ENCODE assay signal across 8 cellular contexts in genomic region chr6:136792945-136793289, GRCh38. TPM values are rescaled to one million over a fixed set of nuclear protein-coding genes. Genes with fewer than 3 reads are reported as not detected.
DNase-seq lines count a peak whose midpoint lies in the region; ATAC-seq, FAIRE-seq and TF ChIP-seq lines count a peak whose summit lies in the region.

No MANE protein-coding gene starts in this region.

- peak overlapping the region; percentile 29; the same call in 1 of the 2 replicates for H3K9ac ChIP-seq in HUES48 (ENCODE audit: low read depth, low read length)
- peak overlapping the region; percentile 89 for H3K9ac ChIP-seq in OCI-LY1 (ENCODE audit: low read length)
- H3K9ac ChIP-seq in mucosa of stomach (ENCODE audit: low read length) = peak overlapping the region; percentile 95

- peak overlapping the region; percentile 36; the same call in 1 of the 2 replicates for H2AFZ ChIP-seq in OCI-LY1 (ENCODE audit: low read length)

- H3K79me2 ChIP-seq in OCI-LY1 (ENCODE audit: insufficient read depth, low read length) = peaks cover 18% of the 10 kb centered on the region

- H3K4me1 ChIP-seq in HUES48 (ENCODE audit: control insufficient read depth, insufficient read depth, low read length) = peaks cover 4% of the 10 kb centered on the region; the same call in 1 of the 2 replicates
- peaks cover 27% of the 10 kb centered on the region for H3K4me1 ChIP-seq in OCI-LY1 (ENCODE audit: insufficient read depth, low read length, severe bottlenecking)
- H3K4me1 ChIP-seq in mucosa of stomach (ENCODE audit: control insufficient read depth, insufficient read depth, low read length) = peaks cover 16% of the 10 kb centered on the region

- H3F3A ChIP-seq in OCI-LY1 (ENCODE audit: insufficient read depth, low read length) = no peaks in the 10 kb centered on the region

- H3K27ac ChIP-seq in HUES48 (ENCODE audit: low read depth, low read length) (no peak overlapping the region), OCI-LY1 (ENCODE audit: low read depth, low read length, poor library complexity, severe bottlenecking) (peak overlapping the region; percentile 82)

- H3K36me3 ChIP-seq in HUES48 (ENCODE audit: control insufficient read depth, insufficient read depth, low read length) (no peaks in the 10 kb centered on the region), OCI-LY1 (ENCODE audit: insufficient read depth, low read length) (peaks cover 14% of the 10 kb centered on the region; the same call in 1 of the 2 replicates), mucosa of stomach (ENCODE audit: control insufficient read depth, insufficient read depth, low read length) (no peaks in the 10 kb centered on the region)

- no peak for FAIRE-seq in D721Med (lab: Jason Lieb, UNC)

- TF ChIP-seq CTCF in D721Med (IDR thresholded peaks at IDR 0.05; ENCODE audit: insufficient read depth, missing control alignments) (peak; percentile 77), OCI-LY1 (IDR thresholded peaks at IDR 0.05; ENCODE audit: low read length) (peak; percentile 86), epithelial cell of proximal tubule (conservative IDR thresholded peaks at IDR 0.05; ENCODE audit: low read depth, low read length) (peak; percentile 85)

- peak overlapping the region; percentile 89 for H3K4me3 ChIP-seq in HUES48 (ENCODE audit: low read depth, low read length)
- peak overlapping the region; percentile 81 for H3K4me3 ChIP-seq in OCI-LY1 (ENCODE audit: low read depth, low read length, poor library complexity, severe bottlenecking)
- peak overlapping the region; percentile 87 for H3K4me3 ChIP-seq in epithelial cell of proximal tubule (ENCODE audit: low read depth, low read length)
- peak overlapping the region; percentile 89 for H3K4me3 ChIP-seq in mucosa of stomach (ENCODE audit: low read length)

- H3K27me3 ChIP-seq in HUES48 (ENCODE audit: control insufficient read depth, insufficient read depth, low read length) (peaks cover 44% of the 10 kb centered on the region), OCI-LY1 (ENCODE audit: insufficient read depth, low read length) (no peaks in the 10 kb centered on the region), mucosa of stomach (ENCODE audit: control insufficient read depth, insufficient read depth, low read length) (no peaks in the 10 kb centered on the region)

- ATAC-seq in GM21423 (IDR thresholded peaks at IDR 0.05; ENCODE audit: unreplicated experiment) = peak; percentile 58

- H3K9me2 ChIP-seq in OCI-LY1 (ENCODE audit: low read depth, low read length) = no peaks in the 10 kb centered on the region

- H4K20me1 ChIP-seq in OCI-LY1 (ENCODE audit: insufficient read depth, low read length) = no peaks in the 10 kb centered on the region

- peak overlapping the region; percentile 76 for H3K4me2 ChIP-seq in OCI-LY1 (ENCODE audit: low read length)

- H3K9me3 ChIP-seq in HUES48 (ENCODE audit: control insufficient read depth, insufficient read depth, low read length) (no peaks in the 10 kb centered on the region), OCI-LY1 (ENCODE audit: low read length) (no peaks in the 10 kb centered on the region), mucosa of stomach (ENCODE audit: control insufficient read depth, low read length) (no peaks in the 10 kb centered on the region)

- no peak for DNase-seq in D721Med (ENCODE audit: insufficient read length, low spot score)
- DNase-seq in activated T-cell treated with anti-CD3 and anti-CD28 coated beads for 4 hours = peak; percentile 95
- DNase-seq in epithelial cell of proximal tubule (ENCODE audit: low read depth) = no peak
- DNase-seq in stimulated activated CD8-positive, alpha-beta memory T cell treated with anti-CD3 and anti-CD28 coated beads, Interleukin-7, amount 100 ng/mL, for 24 hours (ENCODE audit: low read depth) = peak; percentile 89

RNA-seq across cellular contexts. Expression of gene MAP3K5, which starts 0.6 kb away (rescaled TPM):
- total RNA-seq in epithelial cell of proximal tubule = 7.8 and 12.2 TPM in 2 replicates

RNA-seq across cellular contexts. Expression of gene PEX7, which starts 29.5 kb away (rescaled TPM):
- total RNA-seq in epithelial cell of proximal tubule = 9.1 and 12.5 TPM in 2 replicates

Comparison
In these comparisons a context has a peak if more than half of its experiments do, and no peak if none do; other contexts are left out.
1. DNase-seq: peak in activated T-cell treated with anti-CD3 and anti-CD28 coated beads for 4 hours (single experiment) and stimulated activated CD8-positive, alpha-beta memory T cell treated with anti-CD3 and anti-CD28 coated beads, Interleukin-7, amount 100 ng/mL, for 24 hours (single experiment); none in D721Med (single experiment) and epithelial cell of proximal tubule (single experiment).
2. H3K9ac ChIP-seq: peak in every context shown above with its lines; median percentile 95 in mucosa of stomach; 89 in OCI-LY1; 29 in HUES48.
3. Peak in every context shown above with its lines, with median percentiles within 50 percentile points of each other: CTCF ChIP-seq and H3K4me3 ChIP-seq.